In the genomic region with DNA sequence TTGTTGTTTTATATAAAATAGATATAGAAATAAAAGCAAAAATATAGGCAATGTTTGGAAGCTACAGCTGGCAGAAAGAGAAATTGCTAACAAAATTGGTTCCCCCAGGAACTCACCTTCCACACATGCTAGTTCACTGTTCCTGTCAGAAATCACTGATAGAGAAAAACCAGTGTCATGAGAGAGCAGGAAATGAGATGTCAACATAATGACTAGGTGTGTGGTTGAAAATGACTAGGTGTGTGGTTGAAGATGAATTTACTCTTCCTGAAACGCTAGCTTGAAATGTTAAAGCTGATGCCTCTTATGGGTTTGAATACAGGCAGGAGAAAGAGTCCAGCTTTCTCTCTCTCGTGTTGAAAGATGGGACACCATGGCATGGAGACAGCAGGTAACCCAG, we compare ENCODE assay signal across 8 cellular contexts.
DNase-seq lines count a peak whose midpoint lies in the region; ATAC-seq and TF ChIP-seq lines count a peak whose summit lies in the region.
"Had no signal": no experiment of that assay in that cellular context is flagged by ENCODE, and none has a peak within 500 bp of the region (broad histone marks: within the 10 kb centered on the region; RNA-seq: fewer than 3 reads in every experiment).

No MANE protein-coding gene starts in this region.

- no peak overlapping the region for H3K4me3 Mint-ChIP-seq in activated T-helper 1 cell treated with anti-CD3 and anti-CD28 coated beads, Interleukin-12 subunit alpha, Interleukin-12 subunit beta, Interleukin-2, Interleukin-4 antibody, amounts not matched to agents 30 ng/mL and 10 ng/mL and 1 ng/mL, durations not matched to agents 14 hours and 24 hours and 36 hours
- H3K4me3 Mint-ChIP-seq in Calu3 (ENCODE audit: low read depth, unreplicated experiment): no peak overlapping the region

- TF ChIP-seq CTCF in Calu3 (IDR thresholded peaks at IDR 0.05; ENCODE audit: unreplicated experiment): no peak

- peak overlapping the region; percentile 15 for H3K27ac Mint-ChIP-seq in activated T-helper 1 cell treated with anti-CD3 and anti-CD28 coated beads, Interleukin-12 subunit alpha, Interleukin-12 subunit beta, Interleukin-2, Interleukin-4 antibody, amounts not matched to agents 30 ng/mL and 10 ng/mL and 1 ng/mL, durations not matched to agents 14 hours and 24 hours and 36 hours
- no peak overlapping the region for H3K27ac Mint-ChIP-seq in Calu3 (ENCODE audit: unreplicated experiment)

- H3K27me3 Mint-ChIP-seq in activated T-helper 1 cell treated with anti-CD3 and anti-CD28 coated beads, Interleukin-12 subunit alpha, Interleukin-12 subunit beta, Interleukin-2, Interleukin-4 antibody, amounts not matched to agents 30 ng/mL and 10 ng/mL and 1 ng/mL, durations not matched to agents 14 hours and 24 hours and 36 hours (ENCODE audit: insufficient read depth): peaks cover 14% of the 10 kb centered on the region
- no peaks in the 10 kb centered on the region for H3K27me3 Mint-ChIP-seq in Calu3 (ENCODE audit: unreplicated experiment)

- intact Hi-C loops in activated T-helper 1 cell treated with anti-CD3 and anti-CD28 coated beads, Interleukin-12 subunit alpha, Interleukin-12 subunit beta, Interleukin-2, Interleukin-4 antibody, amounts not matched to agents 30 ng/mL and 10 ng/mL and 1 ng/mL, durations not matched to agents 14 hours and 24 hours and 36 hours (cut with micrococcal nuclease): loop anchor here (1.0 to 10.0 kb wide), 7 partner anchors 10 to 1222 kb away; partner anchors contain the start of gene NT5DC3
- intact Hi-C loops in Calu3 (cut with micrococcal nuclease; ENCODE audit: unreplicated experiment): no loop called here

- CTCF ChIA-PET in Calu3 (lab: Charles Lee): no interaction called here

- no peaks in the 10 kb centered on the region for H3K9me3 Mint-ChIP-seq in activated T-helper 1 cell treated with anti-CD3 and anti-CD28 coated beads, Interleukin-12 subunit alpha, Interleukin-12 subunit beta, Interleukin-2, Interleukin-4 antibody, amounts not matched to agents 30 ng/mL and 10 ng/mL and 1 ng/mL, durations not matched to agents 14 hours and 24 hours and 36 hours
- H3K9me3 Mint-ChIP-seq in Calu3 (ENCODE audit: low read depth, unreplicated experiment): peaks cover 5% of the 10 kb centered on the region

- peaks cover 23% of the 10 kb centered on the region for H3K4me1 Mint-ChIP-seq in activated T-helper 1 cell treated with anti-CD3 and anti-CD28 coated beads, Interleukin-12 subunit alpha, Interleukin-12 subunit beta, Interleukin-2, Interleukin-4 antibody, amounts not matched to agents 30 ng/mL and 10 ng/mL and 1 ng/mL, durations not matched to agents 14 hours and 24 hours and 36 hours (ENCODE audit: low read depth)
- H3K4me1 Mint-ChIP-seq in Calu3 (ENCODE audit: low read depth, unreplicated experiment): no peaks in the 10 kb centered on the region

- H3K36me3 Mint-ChIP-seq in activated T-helper 1 cell treated with anti-CD3 and anti-CD28 coated beads, Interleukin-12 subunit alpha, Interleukin-12 subunit beta, Interleukin-2, Interleukin-4 antibody, amounts not matched to agents 30 ng/mL and 10 ng/mL and 1 ng/mL, durations not matched to agents 14 hours and 24 hours and 36 hours (ENCODE audit: low read depth): no peaks in the 10 kb centered on the region
- no peaks in the 10 kb centered on the region for H3K36me3 Mint-ChIP-seq in Calu3 (ENCODE audit: insufficient read depth, unreplicated experiment)

- peak; percentile 17 for DNase-seq in activated T-helper 1 cell treated with anti-CD3 and anti-CD28 coated beads, Interleukin-12 subunit alpha, Interleukin-12 subunit beta, Interleukin-2, Interleukin-4 antibody, amounts not matched to agents 30 ng/mL and 10 ng/mL and 1 ng/mL, durations not matched to agents 14 hours and 24 hours and 36 hours (ENCODE audit: low spot score)
- DNase-seq in anterior cingulate cortex (lab: John Stamatoyannopoulos, UW) (no peak), retina (no peak), Calu3 (no peak)
- DNase-seq: NCI-H1092 treated with DMSO at 0.1 percent for 48 hours had no signal

- ATAC-seq in GM18858 (IDR thresholded peaks at IDR 0.05; ENCODE audit: unreplicated experiment) (peak; percentile 97), GM21367 (IDR thresholded peaks at IDR 0.05; ENCODE audit: unreplicated experiment) (peak; percentile 91), HG03159 (IDR thresholded peaks at IDR 0.05; ENCODE audit: unreplicated experiment) (peak; percentile 96)

- BruUV-seq in Calu3 (replicated peaks; lab: Mats Ljungman, UMichigan): no TSS peak
